ENCODE assay signal across 15 cellular contexts in the genomic region with DNA sequence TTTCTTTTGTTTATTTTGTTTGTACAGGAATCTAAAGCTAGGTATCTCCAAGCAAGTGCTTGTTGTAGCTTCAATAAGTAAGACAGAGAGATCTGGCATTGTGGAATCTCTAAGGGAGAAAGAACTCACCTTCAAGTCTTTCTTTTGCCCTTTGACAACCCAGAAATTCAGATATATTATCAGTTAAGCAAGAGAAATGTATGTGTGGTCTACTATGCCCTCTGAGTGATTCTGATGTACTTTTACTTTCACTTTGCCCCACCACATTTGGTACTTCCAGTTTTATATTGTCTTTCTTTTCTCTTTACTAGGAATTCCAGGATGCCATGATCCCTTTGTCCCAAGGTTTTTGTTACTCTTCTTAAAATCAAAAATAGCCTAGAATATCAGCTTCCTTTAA.
DNase-seq lines count a peak whose midpoint lies in the region; ATAC-seq, FAIRE-seq and TF ChIP-seq lines count a peak whose summit lies in the region.
"Had no signal": no experiment of that assay in that cellular context is flagged by ENCODE, and none has a peak within 500 bp of the region (broad histone marks: within the 10 kb centered on the region; RNA-seq: fewer than 3 reads in every experiment).

No MANE protein-coding gene starts in this region.

- POLR2A ChIA-PET in endothelial cell of umbilical vein (lab: Charles Lee) = no interaction called here

- H3K27me3 ChIP-seq in BLaER1 treated with 17β-estradiol and CSF1 and Interleukin-3, amounts not matched to agents 10 nM and 100 nM = no peaks in the 10 kb centered on the region
- peaks cover 0 to 2% of the 10 kb centered on the region in 2 experiments for H3K27me3 ChIP-seq in endothelial cell of umbilical vein (ENCODE audit: control insufficient read depth in 2 of 2, insufficient read depth in 2 of 2, low read length in 2 of 2)
- H3K27me3 ChIP-seq: neural progenitor cell had no signal

- CTCF ChIA-PET in endothelial cell of umbilical vein (lab: Charles Lee) = no interaction called here

- intact Hi-C loops in endothelial cell of umbilical vein (cut with micrococcal nuclease) = loop anchor here (2.0 kb wide), 1 partner anchor 21 kb away; no protein-coding TSS in a partner anchor

- BruUV-seq in endothelial cell of umbilical vein (replicated peaks; lab: Mats Ljungman, UMichigan) = no TSS peak

- no peaks in the 10 kb centered on the region for H4K20me1 ChIP-seq in BLaER1 treated with 17β-estradiol and CSF1 and Interleukin-3, amounts not matched to agents 10 nM and 100 nM
- H4K20me1 ChIP-seq in endothelial cell of umbilical vein (replicated peaks; ENCODE audit: control insufficient read depth, extremely low read depth, insufficient read depth, low read length) = no peaks in the 10 kb centered on the region

- peak overlapping the region in 7 of 11 experiments; percentile 0 to 60 (median 40); a peak in 12 of 22 replicates for H3K27ac ChIP-seq in BLaER1 treated with 17β-estradiol and CSF1 and Interleukin-3, amounts not matched to agents 10 nM and 100 nM
- H3K27ac ChIP-seq in endothelial cell of umbilical vein (ENCODE audit: insufficient read depth, low read depth, low read length) = no peak overlapping the region
- H3K27ac ChIP-seq: neural progenitor cell had no signal

- peak overlapping the region in 1 of 11 experiments; percentile 38; a peak in 1 of 22 replicates for H3K9ac ChIP-seq in BLaER1 treated with 17β-estradiol and CSF1 and Interleukin-3, amounts not matched to agents 10 nM and 100 nM
- no peak overlapping the region for H3K9ac ChIP-seq in endothelial cell of umbilical vein (replicated peaks; ENCODE audit: extremely low read depth, insufficient read depth, low read length)
- H3K9ac ChIP-seq: neural progenitor cell had no signal

- H3K36me3 ChIP-seq in BLaER1 treated with 17β-estradiol and CSF1 and Interleukin-3, amounts not matched to agents 10 nM and 100 nM = no peaks in the 10 kb centered on the region
- no peaks in the 10 kb centered on the region for H3K36me3 ChIP-seq in endothelial cell of umbilical vein (ENCODE audit: control insufficient read depth in 2 of 2, extremely low read depth in 1 of 2, insufficient read depth in 2 of 2, low read length in 2 of 2)
- H3K36me3 ChIP-seq: neural progenitor cell had no signal

- no peak for TF ChIP-seq CTCF in endothelial cell of umbilical vein (IDR thresholded peaks at IDR 0.05; ENCODE audit: extremely low read depth in 1 of 2, insufficient read depth in 1 of 2, low read depth in 1 of 2, low read length in 2 of 2)

- peak; percentile 74 for ATAC-seq in GM18868 (IDR thresholded peaks at IDR 0.05; ENCODE audit: unreplicated experiment)
- no peak for ATAC-seq in HG02610 (IDR thresholded peaks at IDR 0.05; ENCODE audit: unreplicated experiment)
- ATAC-seq in HG02981 (IDR thresholded peaks at IDR 0.05; ENCODE audit: unreplicated experiment) = no peak

- no peak for TF ChIP-seq POLR2A in endothelial cell of umbilical vein (IDR thresholded peaks at IDR 0.05; ENCODE audit: low read depth, low read length)

- no peaks in the 10 kb centered on the region for H3K9me1 ChIP-seq in endothelial cell of umbilical vein (replicated peaks; ENCODE audit: control insufficient read depth, extremely low read depth, insufficient read depth, low read length)

- H3K79me2 ChIP-seq in endothelial cell of umbilical vein (ENCODE audit: control insufficient read depth, insufficient read depth, low read length) = no peaks in the 10 kb centered on the region

- H3K4me1 ChIP-seq in BLaER1 treated with 17β-estradiol and CSF1 and Interleukin-3, amounts not matched to agents 10 nM and 100 nM = peaks cover 0 to 12% (median 0%) of the 10 kb centered on the region in 10 experiments; a peak in 8 of 20 replicates
- no peaks in the 10 kb centered on the region for H3K4me1 ChIP-seq in endothelial cell of umbilical vein (ENCODE audit: control insufficient read depth, extremely low read depth, insufficient read depth, low read length)

- H2AFZ ChIP-seq in endothelial cell of umbilical vein (ENCODE audit: low read depth, low read length) = peak overlapping the region; percentile 92
- H2AFZ ChIP-seq: neural progenitor cell had no signal

- H3K9me3 ChIP-seq in BLaER1 treated with 17β-estradiol and CSF1 and Interleukin-3, amounts not matched to agents 10 nM and 100 nM (replicated peaks in 1 of 11) = no peaks in the 10 kb centered on the region
- H3K9me3 ChIP-seq in endothelial cell of umbilical vein (replicated peaks; ENCODE audit: control insufficient read depth, insufficient read depth, low read length) = no peaks in the 10 kb centered on the region

- H3K4me3 ChIP-seq in BLaER1 treated with 17β-estradiol and CSF1 and Interleukin-3, amounts not matched to agents 10 nM and 100 nM = no peak overlapping the region
- peak overlapping the region in 1 of 3 experiments; percentile 3 for H3K4me3 ChIP-seq in endothelial cell of umbilical vein (replicated peaks in 1 of 3; ENCODE audit: insufficient read depth in 1 of 3, low read depth in 1 of 3, low read length in 3 of 3)
- H3K4me3 ChIP-seq: neural progenitor cell had no signal

- DNase-seq in NCI-H748 (lab: John Stamatoyannopoulos, UW; ENCODE audit: unreplicated experiment) (peak; percentile 24), endothelial cell of umbilical vein (ENCODE audit: low read depth, low spot score) (peak; percentile 56), NCI-H1694 (lab: John Stamatoyannopoulos, UW) (no peak), iPS-NIHi7 (ENCODE audit: extremely low spot score) (no peak)
- DNase-seq: activated CD8-positive, alpha-beta memory T cell treated with anti-CD3 and anti-CD28 coated beads for 24 hours; activated naive CD4-positive, alpha-beta T cell treated with anti-CD3 and anti-CD28 coated beads, Interleukin-2, amount 50 U/mL, for 16 hours; erythroblast; NCI-H1930; SIG-M5 had no signal

- dilution Hi-C loops in endothelial cell of umbilical vein (cut with MboI; ENCODE audit: extremely low pct_ligation_motif_present, low sequenced_read_pairs) = no loop called here

- FAIRE-seq in endothelial cell of umbilical vein (lab: Jason Lieb, UNC) = no peak
- FAIRE-seq: TTC549 had no signal

- peak overlapping the region; percentile 25 to 77 (median 53); a peak in 19 of 22 replicates for H3K4me2 ChIP-seq in BLaER1 treated with 17β-estradiol and CSF1 and Interleukin-3, amounts not matched to agents 10 nM and 100 nM
- peak overlapping the region; percentile 58 for H3K4me2 ChIP-seq in endothelial cell of umbilical vein (ENCODE audit: insufficient read depth, low read length)
- H3K4me2 ChIP-seq: neural progenitor cell had no signal

TF ChIP-seq in endothelial cell of umbilical vein, 7 proteins besides CTCF, POLR2A, EP300 and RAD21:
- TF ChIP-seq MYC (IDR thresholded peaks at IDR 0.05; ENCODE audit: low read depth, low read length) (no peak), FOS (IDR thresholded peaks at IDR 0.05; ENCODE audit: borderline replicate concordance, insufficient read depth, low read length) (no peak), EZH2 (IDR thresholded peaks at IDR 0.05; ENCODE audit: borderline replicate concordance, low read depth, low read length, severe bottlenecking) (no peak), GATA2 (IDR thresholded peaks at IDR 0.05; ENCODE audit: insufficient read depth, insufficient read length, low read depth, low read length) (no peak), JUN (IDR thresholded peaks at IDR 0.05; ENCODE audit: borderline replicate concordance, insufficient read depth, insufficient read length, low read depth) (no peak), POLR2AphosphoS5 (IDR thresholded peaks at IDR 0.05; ENCODE audit: insufficient read depth, low read depth, low read length) (no peak)
- TF ChIP-seq, protein P1, sequence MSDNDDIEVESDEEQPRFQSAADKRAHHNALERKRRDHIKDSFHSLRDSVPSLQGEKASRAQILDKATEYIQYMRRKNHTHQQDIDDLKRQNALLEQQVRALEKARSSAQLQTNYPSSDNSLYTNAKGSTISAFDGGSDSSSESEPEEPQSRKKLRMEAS (IDR thresholded peaks at IDR 0.05; ENCODE audit: insufficient read depth, insufficient read length) = no peak
TF ChIP-seq in endothelial cell of umbilical vein: peak in this region for 0.

Comparison
In these comparisons a context has a peak if more than half of its experiments do, and no peak if none do; other contexts are left out.
1. DNase-seq: peak in NCI-H748 (single experiment) and endothelial cell of umbilical vein (single experiment); none in NCI-H1694 (single experiment) and iPS-NIHi7 (single experiment).